In genomic region chr9:90854637-90855036, GRCh38 we compare ENCODE assay signal across 25 cellular contexts. TPM values are rescaled to one million over a fixed set of nuclear protein-coding genes. Genes with fewer than 3 reads are reported as not detected.
A peak's percentile ranks its signal among the peaks of the same experiment; 100 is the strongest.
DNase-seq lines count a peak whose midpoint lies in the region; FAIRE-seq and TF ChIP-seq lines count a peak whose summit lies in the region.
"Had no signal": no experiment of that assay in that cellular context is flagged by ENCODE, and none has a peak within 500 bp of the region (broad histone marks: within the 10 kb centered on the region; RNA-seq: fewer than 3 reads in every experiment).

No MANE protein-coding gene starts in this region.

- TF ChIP-seq CTCF in MCF 10A (IDR thresholded peaks at IDR 0.05; ENCODE audit: unreplicated experiment) = no peak
- TF ChIP-seq CTCF in breast epithelium (IDR thresholded peaks at IDR 0.05) = no peak
- no peak for TF ChIP-seq CTCF in bronchial epithelial cell (IDR thresholded peaks at IDR 0.05; ENCODE audit: insufficient read depth, low read length, severe bottlenecking)

- no peak overlapping the region for H3K27ac Mint-ChIP-seq in MCF 10A (ENCODE audit: low read depth, unreplicated experiment)
- H3K27ac Mint-ChIP-seq: activated naive CD8-positive, alpha-beta T cell treated with anti-CD3 and anti-CD28 coated beads, Interleukin-2, amount 50 U/mL, for 24 hours; CD4-positive, alpha-beta T cell; T-helper 17 cell had no signal

- H3K36me3 ChIP-seq in breast epithelium (no peaks in the 10 kb centered on the region), bronchial epithelial cell (ENCODE audit: control insufficient read depth, insufficient read depth, low read length) (peaks cover 4% of the 10 kb centered on the region)
- H3K36me3 ChIP-seq: gastrocnemius medialis, prostate gland, SJSA1 had no signal

- no TSS peak for BruUV-seq in MCF 10A (replicated peaks; lab: Mats Ljungman, UMichigan)

- H3K27me3 ChIP-seq in breast epithelium (no peaks in the 10 kb centered on the region), bronchial epithelial cell (ENCODE audit: control insufficient read depth, insufficient read depth, low read length) (no peaks in the 10 kb centered on the region)
- H3K27me3 ChIP-seq: gastrocnemius medialis, upper lobe of left lung had no signal

- H3K4me1 ChIP-seq in breast epithelium = no peaks in the 10 kb centered on the region
- H3K4me1 ChIP-seq: gastrocnemius medialis, prostate gland, SJSA1, upper lobe of left lung had no signal

- peaks cover 12% of the 10 kb centered on the region for H3K4me1 Mint-ChIP-seq in MCF 10A (ENCODE audit: insufficient read depth, unreplicated experiment)

- peak; percentile 86 for FAIRE-seq in bronchial epithelial cell (lab: Jason Lieb, UNC)
- FAIRE-seq: islet of Langerhans had no signal

- POLR2A ChIA-PET in MCF 10A (lab: Yijun Ruan, JAX) = no interaction called here

- no peaks in the 10 kb centered on the region for H3K27me3 Mint-ChIP-seq in MCF 10A (ENCODE audit: insufficient read depth, unreplicated experiment)
- H3K27me3 Mint-ChIP-seq: activated naive CD8-positive, alpha-beta T cell treated with anti-CD3 and anti-CD28 coated beads, Interleukin-2, amount 50 U/mL, for 24 hours had no signal

- H3K4me3 ChIP-seq in breast epithelium = no peak overlapping the region
- no peak overlapping the region for H3K4me3 ChIP-seq in bronchial epithelial cell (ENCODE audit: low read depth, low read length)
- H3K4me3 ChIP-seq: gastrocnemius medialis, prostate gland, SJSA1, upper lobe of left lung had no signal

- CTCF ChIA-PET in MCF 10A (lab: Yijun Ruan, JAX) = interaction anchor here (0.5 to 1.2 kb wide), 3 partner anchors 10 to 243 kb away, joined by 3 read pairs; no protein-coding TSS in a partner anchor

- DNase-seq in MCF 10A (ENCODE audit: unreplicated experiment) (peak; percentile 27), breast epithelium (ENCODE audit: low spot score in 2 of 2) (no peak), NCI-H69 (lab: John Stamatoyannopoulos, UW) (peak; percentile 71), bronchial epithelial cell (ENCODE audit: low read depth) (peak; percentile 62), COLO829 (ENCODE audit: low spot score) (no peak), SKM-1 (lab: John Stamatoyannopoulos, UW; ENCODE audit: unreplicated experiment) (no peak), dedifferentiated amniotic fluid mesenchymal stem cell (ENCODE audit: extremely low spot score) (no peak)
- DNase-seq: activated CD4-positive, alpha-beta T cell treated with anti-CD3 and anti-CD28 coated beads for 48 hours; activated effector memory CD4-positive, alpha-beta T cell treated with anti-CD3 and anti-CD28 coated beads, Interleukin-2, amount 50 U/mL, for 16 hours; activated naive CD8-positive, alpha-beta T cell treated with anti-CD3 and anti-CD28 coated beads, Interleukin-2, amount 50 U/mL, for 24 hours; CD4-positive, alpha-beta T cell; effector CD8-positive, alpha-beta T cell; gastrocnemius medialis; GDM1; H7; hypothalamus; IMR-90; NCI-H187; NCI-H82; T-helper 17 cell; upper lobe of left lung had no signal

- H3K9me3 ChIP-seq in breast epithelium = no peaks in the 10 kb centered on the region
- H3K9me3 ChIP-seq: gastrocnemius medialis, prostate gland, SJSA1, upper lobe of left lung had no signal

- no peak for TF ChIP-seq POLR2A in breast epithelium (IDR thresholded peaks at IDR 0.05)

- no peaks in the 10 kb centered on the region for H3K36me3 Mint-ChIP-seq in MCF 10A (ENCODE audit: insufficient read depth, unreplicated experiment)

- no peak overlapping the region for H3K4me3 Mint-ChIP-seq in MCF 10A (ENCODE audit: unreplicated experiment)
- H3K4me3 Mint-ChIP-seq: activated naive CD8-positive, alpha-beta T cell treated with anti-CD3 and anti-CD28 coated beads, Interleukin-2, amount 50 U/mL, for 24 hours; CD4-positive, alpha-beta T cell; neural crest cell; T-helper 17 cell had no signal

- no peaks in the 10 kb centered on the region for H3K9me3 Mint-ChIP-seq in MCF 10A (ENCODE audit: unreplicated experiment)
- H3K9me3 Mint-ChIP-seq: activated naive CD8-positive, alpha-beta T cell treated with anti-CD3 and anti-CD28 coated beads, Interleukin-2, amount 50 U/mL, for 24 hours; CD4-positive, alpha-beta T cell; neural crest cell had no signal

- H3K27ac ChIP-seq in breast epithelium = no peak overlapping the region
- H3K27ac ChIP-seq: gastrocnemius medialis, prostate gland, SJSA1, upper lobe of left lung had no signal

- intact Hi-C loops in MCF 10A (cut with micrococcal nuclease) = no loop called here
- intact Hi-C loops in breast epithelium (cut with DNase I; ENCODE audit: low total_unique reads) = no loop called here

RNA-seq across cellular contexts. Expression of gene SYK, which starts 53.0 kb away (rescaled TPM):
- total RNA-seq in MCF 10A (2022) = 5.9 and 6.7 TPM in 2 replicates
- total RNA-seq in breast epithelium = 10 to 100 TPM; 11.8 to 37.8 (median 25.9) TPM
- total RNA-seq in bronchial epithelial cell = 29.2 and 29.7 TPM in 2 replicates
- total RNA-seq: IMR-90, SJSA1 had no signal

Comparison
In these comparisons a context has a peak if more than half of its experiments do, and no peak if none do; other contexts are left out.
1. DNase-seq: peak in MCF 10A (single experiment), NCI-H69 (single experiment) and bronchial epithelial cell (single experiment); none in breast epithelium (0 of 2), COLO829 (single experiment), SKM-1 (single experiment) and dedifferentiated amniotic fluid mesenchymal stem cell (single experiment).